In the genomic region with DNA sequence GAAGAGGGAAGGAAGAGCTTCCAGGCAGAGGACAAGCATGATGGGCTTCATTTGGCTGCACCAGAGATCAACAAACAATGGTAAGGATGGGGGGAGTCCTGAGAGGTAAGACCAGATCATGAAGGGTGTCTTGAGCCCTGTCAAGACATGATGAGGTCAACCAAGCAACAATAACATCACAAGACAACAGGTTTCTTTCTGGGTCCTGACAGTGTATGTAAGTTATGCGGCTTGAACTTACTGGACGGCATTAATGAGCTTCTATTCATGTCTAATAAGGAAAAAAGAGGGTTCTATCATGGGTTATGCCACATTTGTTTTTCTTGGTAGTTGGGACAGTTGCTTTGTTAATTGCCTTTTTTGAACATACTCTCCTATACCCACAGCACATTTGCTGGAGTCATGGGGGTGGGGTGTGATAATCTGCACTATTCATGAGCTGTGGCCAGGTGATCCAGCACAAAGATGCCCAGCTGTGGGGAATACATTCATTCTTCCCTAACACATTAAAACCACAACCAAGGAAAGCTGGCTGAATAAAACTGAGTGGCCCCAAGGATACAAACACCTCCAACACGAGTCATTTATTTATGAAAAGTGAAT, we compare ENCODE assay signal across 1 cellular context.
TF ChIP-seq lines count a peak whose summit lies in the region.

No MANE protein-coding gene starts in this region.

TF ChIP-seq in H1, 55 proteins besides CTCF, POLR2A, EP300 and RAD21 (continued from another document):
- TF ChIP-seq, protein P1, sequence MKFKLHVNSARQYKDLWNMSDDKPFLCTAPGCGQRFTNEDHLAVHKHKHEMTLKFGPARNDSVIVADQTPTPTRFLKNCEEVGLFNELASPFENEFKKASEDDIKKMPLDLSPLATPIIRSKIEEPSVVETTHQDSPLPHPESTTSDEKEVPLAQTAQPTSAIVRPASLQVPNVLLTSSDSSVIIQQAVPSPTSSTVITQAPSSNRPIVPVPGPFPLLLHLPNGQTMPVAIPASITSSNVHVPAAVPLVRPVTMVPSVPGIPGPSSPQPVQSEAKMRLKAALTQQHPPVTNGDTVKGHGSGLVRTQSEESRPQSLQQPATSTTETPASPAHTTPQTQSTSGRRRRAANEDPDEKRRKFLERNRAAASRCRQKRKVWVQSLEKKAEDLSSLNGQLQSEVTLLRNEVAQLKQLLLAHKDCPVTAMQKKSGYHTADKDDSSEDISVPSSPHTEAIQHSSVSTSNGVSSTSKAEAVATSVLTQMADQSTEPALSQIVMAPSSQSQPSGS (IDR thresholded peaks at IDR 0.05; ENCODE audit: low read length), result no peak
TF ChIP-seq in H1: peak in this region for 0.
